In genomic region chr2:44290271-44290670, GRCh38 we compare ENCODE assay signal across 17 cellular contexts. TPM values are rescaled to one million over a fixed set of nuclear protein-coding genes. Genes with fewer than 3 reads are reported as not detected.
DNase-seq lines count a peak whose midpoint lies in the region; ATAC-seq and TF ChIP-seq lines count a peak whose summit lies in the region.
"Had no signal": no experiment of that assay in that cellular context is flagged by ENCODE, and none has a peak within 500 bp of the region (broad histone marks: within the 10 kb centered on the region; RNA-seq: fewer than 3 reads in every experiment).

No MANE protein-coding gene starts in this region.

- no peak overlapping the region for H2AFZ ChIP-seq in PC-3 (ENCODE audit: low read length)

- H3K9me3 Mint-ChIP-seq in Calu3 (ENCODE audit: low read depth, unreplicated experiment): no peaks in the 10 kb centered on the region
- H3K9me3 Mint-ChIP-seq in endodermal cell: no peaks in the 10 kb centered on the region
- H3K9me3 Mint-ChIP-seq in nephron: no peaks in the 10 kb centered on the region
- H3K9me3 Mint-ChIP-seq: activated naive CD8-positive, alpha-beta T cell treated with anti-CD3 and anti-CD28 coated beads, Interleukin-2, amount 50 U/mL, for 24 hours had no signal

- H3K79me2 ChIP-seq in PC-3 (ENCODE audit: low read length): no peaks in the 10 kb centered on the region

- intact Hi-C loops in Calu3 (cut with micrococcal nuclease; ENCODE audit: unreplicated experiment) (loop anchor here (2.0 kb wide), 2 partner anchors 13 to 121 kb away; partner anchors contain the start of gene PPM1B), PC-3 (cut with micrococcal nuclease) (no loop called here), spleen (cut with DNase I; ENCODE audit: low total_unique reads) (no loop called here), tibial artery (cut with DNase I; ENCODE audit: low total_unique reads) (loop anchor here (5.0 kb wide), 1 partner anchor 203 kb away; no protein-coding TSS in a partner anchor)

- no peaks in the 10 kb centered on the region for H3K36me3 ChIP-seq in PC-3 (ENCODE audit: low read depth, low read length)
- H3K36me3 ChIP-seq in endodermal cell (ENCODE audit: control insufficient read depth, insufficient read depth, low read length): no peaks in the 10 kb centered on the region
- no peaks in the 10 kb centered on the region for H3K36me3 ChIP-seq in spleen
- no peaks in the 10 kb centered on the region for H3K36me3 ChIP-seq in tibial artery
- H3K36me3 ChIP-seq: right lobe of liver had no signal

- H3F3A ChIP-seq in PC-3 (ENCODE audit: low read length, unreplicated experiment): no peaks in the 10 kb centered on the region

- no peaks in the 10 kb centered on the region for H4K20me1 ChIP-seq in PC-3 (ENCODE audit: low read length)

- H3K27ac Mint-ChIP-seq in Calu3 (ENCODE audit: unreplicated experiment): peak overlapping the region; percentile 96
- no peak overlapping the region for H3K27ac Mint-ChIP-seq in endodermal cell
- peak overlapping the region; percentile 36 to 96 (median 66) for H3K27ac Mint-ChIP-seq in nephron
- H3K27ac Mint-ChIP-seq: activated CD4-positive, alpha-beta T cell treated with anti-CD3 and anti-CD28 coated beads for 36 hours; activated naive CD8-positive, alpha-beta T cell treated with anti-CD3 and anti-CD28 coated beads, Interleukin-2, amount 50 U/mL, for 24 hours had no signal

- H3K4me2 ChIP-seq in PC-3 (ENCODE audit: low read length): peak overlapping the region; percentile 74

- CTCF ChIA-PET in Calu3 (lab: Charles Lee) (interaction anchor here (0.6 to 3.2 kb wide), 2 partner anchors 44 to 152 kb away, joined by 3 to 80 read pairs; no protein-coding TSS in a partner anchor), PC-3 (lab: Charles Lee) (interaction anchor here (1.6 kb wide), 1 partner anchor 45 kb away, joined by 8 read pairs; no protein-coding TSS in a partner anchor)

- H3K9me3 ChIP-seq in PC-3 (ENCODE audit: low read length) (no peaks in the 10 kb centered on the region), endodermal cell (ENCODE audit: control insufficient read depth, low read length) (no peaks in the 10 kb centered on the region), spleen (no peaks in the 10 kb centered on the region), tibial artery (no peaks in the 10 kb centered on the region)
- H3K9me3 ChIP-seq: right lobe of liver had no signal

- H3K4me3 ChIP-seq in PC-3 (ENCODE audit: low read length): no peak overlapping the region
- H3K4me3 ChIP-seq in endodermal cell (ENCODE audit: low read length): no peak overlapping the region
- no peak overlapping the region for H3K4me3 ChIP-seq in spleen
- H3K4me3 ChIP-seq in tibial artery: no peak overlapping the region
- H3K4me3 ChIP-seq: right lobe of liver had no signal

- no peak for TF ChIP-seq POLR2A in spleen (IDR thresholded peaks at IDR 0.05)

- DNase-seq in Calu3 (no peak), PC-3 (peak; percentile 78), endodermal cell (no peak), COR-L47 (lab: John Stamatoyannopoulos, UW) (no peak), spleen (no peak), NCI-H1048 (lab: John Stamatoyannopoulos, UW) (no peak), tibial artery (no peak)
- DNase-seq: activated CD4-positive, alpha-beta T cell treated with anti-CD3 and anti-CD28 coated beads for 36 hours; activated naive CD8-positive, alpha-beta T cell treated with anti-CD3 and anti-CD28 coated beads, Interleukin-2, amount 50 U/mL, for 24 hours; activated T-cell treated with anti-CD3 and anti-CD28 coated beads for 4 hours; GDM1; right lobe of liver; stimulated activated naive CD8-positive, alpha-beta T cell treated with anti-CD3 and anti-CD28 coated beads, Interleukin-15, Interleukin-2, amounts not matched to agents 100 U/mL and 50 U/mL, for 24 hours had no signal

- H3K9me2 ChIP-seq in PC-3 (replicated peaks; ENCODE audit: low read length): no peaks in the 10 kb centered on the region

- H3K27me3 ChIP-seq in PC-3 (ENCODE audit: low read length) (no peaks in the 10 kb centered on the region), endodermal cell (ENCODE audit: control insufficient read depth, insufficient read depth, low read length, poor library complexity, severe bottlenecking) (no peaks in the 10 kb centered on the region), spleen (replicated peaks in 1 of 7) (peaks cover 0 to 12% (median 0%) of the 10 kb centered on the region in 7 donors), tibial artery (no peaks in the 10 kb centered on the region)
- H3K27me3 ChIP-seq: right lobe of liver had no signal

- H3K4me1 ChIP-seq in PC-3 (ENCODE audit: insufficient read depth, low read length) (peaks cover 46% of the 10 kb centered on the region), endodermal cell (ENCODE audit: control insufficient read depth, insufficient read depth, low read length) (peaks cover 9% of the 10 kb centered on the region), spleen (peaks cover 0 to 7% (median 0%) of the 10 kb centered on the region in 6 donors), tibial artery (peaks cover 0 to 28% (median 20%) of the 10 kb centered on the region in 4 donors)

- BruUV-seq in Calu3 (replicated peaks; lab: Mats Ljungman, UMichigan): no TSS peak
- BruUV-seq in PC-3 (replicated peaks; lab: Mats Ljungman, UMichigan): no TSS peak

- no peaks in the 10 kb centered on the region for H3K27me3 Mint-ChIP-seq in Calu3 (ENCODE audit: unreplicated experiment)
- H3K27me3 Mint-ChIP-seq in endodermal cell (ENCODE audit: insufficient read depth): no peaks in the 10 kb centered on the region
- no peaks in the 10 kb centered on the region for H3K27me3 Mint-ChIP-seq in nephron (ENCODE audit: low read depth)

- H3K36me3 Mint-ChIP-seq in Calu3 (ENCODE audit: insufficient read depth, unreplicated experiment): peaks cover 23% of the 10 kb centered on the region
- H3K36me3 Mint-ChIP-seq in endodermal cell (ENCODE audit: low read depth): no peaks in the 10 kb centered on the region
- peaks cover 3% of the 10 kb centered on the region for H3K36me3 Mint-ChIP-seq in nephron (ENCODE audit: low read depth)

- H3K4me1 Mint-ChIP-seq in Calu3 (ENCODE audit: low read depth, unreplicated experiment) (peaks cover 49% of the 10 kb centered on the region), endodermal cell (peaks cover 29% of the 10 kb centered on the region), nephron (peaks cover 13% of the 10 kb centered on the region)
- H3K4me1 Mint-ChIP-seq: activated CD4-positive, alpha-beta T cell treated with anti-CD3 and anti-CD28 coated beads for 36 hours; activated naive CD8-positive, alpha-beta T cell treated with anti-CD3 and anti-CD28 coated beads, Interleukin-2, amount 50 U/mL, for 24 hours had no signal

- no peak for ATAC-seq in PC-3
- ATAC-seq: activated CD4-positive, alpha-beta T cell treated with anti-CD3 and anti-CD28 coated beads for 36 hours; activated naive CD8-positive, alpha-beta T cell treated with anti-CD3 and anti-CD28 coated beads, Interleukin-2, amount 50 U/mL, for 24 hours; right lobe of liver; stimulated activated naive CD8-positive, alpha-beta T cell treated with anti-CD3 and anti-CD28 coated beads, Interleukin-15, Interleukin-2, amounts not matched to agents 100 U/mL and 50 U/mL, for 24 hours had no signal

- H3K27ac ChIP-seq in PC-3 (ENCODE audit: low read length) (peak overlapping the region; percentile 80), endodermal cell (ENCODE audit: low read depth, low read length) (peak overlapping the region; percentile 34), spleen (no peak overlapping the region), tibial artery (no peak overlapping the region)
- H3K27ac ChIP-seq: C4-2B had no signal

- POLR2A ChIA-PET in PC-3 (lab: Charles Lee; ENCODE audit: unreplicated experiment): no interaction called here

- TF ChIP-seq CTCF in Calu3 (IDR thresholded peaks at IDR 0.05; ENCODE audit: unreplicated experiment) (no peak), PC-3 (conservative IDR thresholded peaks at IDR 0.05; ENCODE audit: low read depth, low read length) (no peak), endodermal cell (conservative IDR thresholded peaks at IDR 0.05) (no peak), nephron (IDR thresholded peaks at IDR 0.05; ENCODE audit: unreplicated experiment in 3 of 3) (no peak), spleen (IDR thresholded peaks at IDR 0.05 in 8 of 11, conservative IDR thresholded peaks at IDR 0.05 in 3 of 11) (no peak), tibial artery (IDR thresholded peaks at IDR 0.05) (no peak)

- H3K4me3 Mint-ChIP-seq in Calu3 (ENCODE audit: low read depth, unreplicated experiment) (no peak overlapping the region), endodermal cell (no peak overlapping the region), nephron (no peak overlapping the region)
- H3K4me3 Mint-ChIP-seq: activated CD4-positive, alpha-beta T cell treated with anti-CD3 and anti-CD28 coated beads for 36 hours; activated naive CD8-positive, alpha-beta T cell treated with anti-CD3 and anti-CD28 coated beads, Interleukin-2, amount 50 U/mL, for 24 hours had no signal

- 88 to 96% methylated on average over 3 of the region's 4 CpGs for WGBS in endodermal cell (ENCODE audit: insufficient coverage in 1 of 2, insufficient read length in 1 of 2), 2 experiments
- WGBS in spleen, 5 donors: 85 to 97% (median 92%) methylated on average over 4 of the region's 4 CpGs

- H3K9ac ChIP-seq in PC-3 (ENCODE audit: low read length): no peak overlapping the region
- H3K9ac ChIP-seq in endodermal cell (ENCODE audit: extremely low read depth, low read length, poor library complexity, severe bottlenecking): no peak overlapping the region

RNA-seq across cellular contexts. Expression of gene SLC3A1, which starts 15.0 kb away (rescaled TPM):
- total RNA-seq in Calu3 (2022) (7.5 and 10.5 TPM in 2 replicates), PC-3 (2014; rRNA removed) (0.22 TPM in 1 of 2 replicates, not detected in the other), endodermal cell (under 1 TPM; 0.18 to 0.24 TPM), spleen (under 1 TPM in 5 of 7 donors, not detected in 2; 0.18 to 0.88 (median 0.43) TPM)
- not detected for polyA plus RNA-seq in endodermal cell (2013, experiment 1 of 2)
- polyA plus RNA-seq in endodermal cell (2013, experiment 2 of 2): not detected
- under 1 TPM; 0.14 to 0.37 (median 0.19) TPM for polyA plus RNA-seq in spleen
- total RNA-seq: activated CD4-positive, alpha-beta T cell treated with anti-CD3 and anti-CD28 coated beads for 36 hours; dermis microvascular lymphatic vessel endothelial cell had no signal
- polyA plus RNA-seq: keratinocyte had no signal

Comparison
In these comparisons a context has a peak if more than half of its experiments do, and no peak if none do; other contexts are left out.
1. H3K27ac ChIP-seq: peak in PC-3 (single experiment) and endodermal cell (single experiment); none in spleen (0 of 8) and tibial artery (0 of 2).
2. intact Hi-C loops: an anchor here in Calu3 (2.0 kb wide) and tibial artery (5.0 kb wide); none called in PC-3 and spleen.